In the genomic region with DNA sequence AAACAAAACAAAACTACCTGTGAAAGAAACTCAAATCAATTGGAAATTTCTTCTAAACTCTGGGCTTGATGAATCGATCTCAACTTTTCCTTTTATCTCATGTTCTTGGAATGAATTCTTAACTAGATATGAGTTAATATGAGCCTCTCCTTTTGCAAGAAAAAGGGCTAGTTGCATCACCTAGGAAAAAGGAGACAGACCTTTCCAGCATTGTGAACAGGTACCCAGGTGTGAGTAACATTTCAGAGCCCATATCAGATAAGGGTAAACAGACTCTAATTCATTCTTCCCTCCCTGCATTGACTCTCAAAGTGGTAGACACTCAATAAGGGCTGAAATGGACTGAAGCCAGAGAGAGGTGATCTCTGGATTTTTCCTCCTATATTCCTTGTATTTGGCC, we compare ENCODE assay signal across 1 cellular context.
TF ChIP-seq lines count a peak whose summit lies in the region.

No MANE protein-coding gene starts in this region.

TF ChIP-seq in IMR-90, 13 proteins besides CTCF, POLR2A, EP300 and RAD21:
- TF ChIP-seq, protein P1, sequence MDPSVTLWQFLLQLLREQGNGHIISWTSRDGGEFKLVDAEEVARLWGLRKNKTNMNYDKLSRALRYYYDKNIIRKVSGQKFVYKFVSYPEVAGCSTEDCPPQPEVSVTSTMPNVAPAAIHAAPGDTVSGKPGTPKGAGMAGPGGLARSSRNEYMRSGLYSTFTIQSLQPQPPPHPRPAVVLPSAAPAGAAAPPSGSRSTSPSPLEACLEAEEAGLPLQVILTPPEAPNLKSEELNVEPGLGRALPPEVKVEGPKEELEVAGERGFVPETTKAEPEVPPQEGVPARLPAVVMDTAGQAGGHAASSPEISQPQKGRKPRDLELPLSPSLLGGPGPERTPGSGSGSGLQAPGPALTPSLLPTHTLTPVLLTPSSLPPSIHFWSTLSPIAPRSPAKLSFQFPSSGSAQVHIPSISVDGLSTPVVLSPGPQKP (IDR thresholded peaks at IDR 0.05; ENCODE audit: borderline replicate concordance, low read depth, low read length): no peak
- TF ChIP-seq FOS (IDR thresholded peaks at IDR 0.05; ENCODE audit: low read depth, low read length) (no peak), CEBPB (IDR thresholded peaks at IDR 0.05; ENCODE audit: low read depth, low read length) (peak; percentile 17; the same call in 1 of the 2 replicates)
TF ChIP-seq in IMR-90: peak in this region for 1.
